Comparison of ENCODE assay signal across 8 cellular contexts in genomic region chr7:20798081-20798693, GRCh38. TPM values are rescaled to one million over a fixed set of nuclear protein-coding genes. Genes with fewer than 3 reads are reported as not detected.
DNase-seq lines count a peak whose midpoint lies in the region; ATAC-seq and TF ChIP-seq lines count a peak whose summit lies in the region.

No MANE protein-coding gene starts in this region.

- H3K9me3 ChIP-seq in right cardiac atrium (ENCODE audit: control insufficient read depth, low read length) (peaks cover under 1% of the 10 kb centered on the region), smooth muscle cell (replicated peaks; ENCODE audit: low read depth) (no peaks in the 10 kb centered on the region)

- no peaks in the 10 kb centered on the region for H3K36me3 ChIP-seq in smooth muscle cell (ENCODE audit: low read depth)

- H3K4me2 ChIP-seq in smooth muscle cell, result peak overlapping the region; percentile 82

- no peak overlapping the region for H3K9ac ChIP-seq in smooth muscle cell (ENCODE audit: low read depth)

- no peak overlapping the region for H3K4me3 Mint-ChIP-seq in activated CD8-positive, alpha-beta memory T cell treated with anti-CD3 and anti-CD28 coated beads, Interleukin-2, amount 10 ng/mL, durations not matched to agents 7 days and 5 days

- H3K27me3 ChIP-seq in right cardiac atrium (ENCODE audit: control insufficient read depth, insufficient read depth) (peaks cover 11% of the 10 kb centered on the region), smooth muscle cell (ENCODE audit: low read depth) (peaks cover 81% of the 10 kb centered on the region)

- no peaks in the 10 kb centered on the region for H3K79me2 ChIP-seq in smooth muscle cell (ENCODE audit: low read depth)

- DNase-seq in AG20443 (ENCODE audit: low spot score) (peak; percentile 91), NCI-H1930 (lab: John Stamatoyannopoulos, UW) (peak; percentile 83 to 86), right cardiac atrium (peak in 2 of 3 donors; percentile 61 to 72), smooth muscle cell (lab: John Stamatoyannopoulos, UW; ENCODE audit: unreplicated experiment) (no peak), inferior parietal cortex (ENCODE audit: extremely low spot score) (no peak)
- no peak for DNase-seq in activated CD8-positive, alpha-beta memory T cell treated with anti-CD3 and anti-CD28 coated beads, Interleukin-2, amount 10 ng/mL, durations not matched to agents 7 days and 5 days

- no peak overlapping the region for H2AFZ ChIP-seq in smooth muscle cell (ENCODE audit: low read depth)

- H3K27ac ChIP-seq in right cardiac atrium (ENCODE audit: low read length) (no peak overlapping the region), smooth muscle cell (ENCODE audit: low read depth) (no peak overlapping the region)

- ATAC-seq in GM18517 (IDR thresholded peaks at IDR 0.05; ENCODE audit: unreplicated experiment) (peak; percentile 75), HG02884 (IDR thresholded peaks at IDR 0.05; ENCODE audit: unreplicated experiment) (peak; percentile 77), right cardiac atrium (peak; percentile 91 to 92)
- peak; percentile 86 for ATAC-seq in activated CD8-positive, alpha-beta memory T cell treated with anti-CD3 and anti-CD28 coated beads, Interleukin-2, amount 10 ng/mL, durations not matched to agents 7 days and 5 days

- intact Hi-C loops in right cardiac atrium (cut with DNase I), result no loop called here

- H3K4me3 ChIP-seq in right cardiac atrium (ENCODE audit: low read length) (peak overlapping the region; percentile 76), smooth muscle cell (peak overlapping the region; percentile 54)

- H3F3A ChIP-seq in smooth muscle cell (ENCODE audit: low read depth), result no peaks in the 10 kb centered on the region

- H3K36me3 Mint-ChIP-seq in activated CD8-positive, alpha-beta memory T cell treated with anti-CD3 and anti-CD28 coated beads, Interleukin-2, amount 10 ng/mL, durations not matched to agents 7 days and 5 days, result no peaks in the 10 kb centered on the region

- peaks cover 58% of the 10 kb centered on the region for H3K27me3 Mint-ChIP-seq in activated CD8-positive, alpha-beta memory T cell treated with anti-CD3 and anti-CD28 coated beads, Interleukin-2, amount 10 ng/mL, durations not matched to agents 7 days and 5 days

- H4K20me1 ChIP-seq in smooth muscle cell (ENCODE audit: low read depth), result no peaks in the 10 kb centered on the region

- H3K4me1 ChIP-seq in right cardiac atrium (ENCODE audit: control insufficient read depth, insufficient read depth, low read length), result peaks cover 2% of the 10 kb centered on the region
- peaks cover 37% of the 10 kb centered on the region for H3K4me1 ChIP-seq in smooth muscle cell (ENCODE audit: low read depth)

- CTCF ChIA-PET in activated CD8-positive, alpha-beta memory T cell treated with anti-CD3 and anti-CD28 coated beads, Interleukin-2, amount 10 ng/mL, durations not matched to agents 7 days and 5 days (lab: Charles Lee), result no interaction called here

- H3K9me3 Mint-ChIP-seq in activated CD8-positive, alpha-beta memory T cell treated with anti-CD3 and anti-CD28 coated beads, Interleukin-2, amount 10 ng/mL, durations not matched to agents 7 days and 5 days (ENCODE audit: low read depth), result no peaks in the 10 kb centered on the region

- no peak overlapping the region for H3K27ac Mint-ChIP-seq in activated CD8-positive, alpha-beta memory T cell treated with anti-CD3 and anti-CD28 coated beads, Interleukin-2, amount 10 ng/mL, durations not matched to agents 7 days and 5 days

- no peak for TF ChIP-seq CTCF in smooth muscle cell (IDR thresholded peaks at IDR 0.05; ENCODE audit: borderline replicate concordance, insufficient read depth, poor library complexity, severe bottlenecking)

- WGBS in right cardiac atrium, result under 1% methylated on average over 76 of the region's 77 CpGs
- 0% methylated on average over 12 of the region's 77 CpGs for WGBS in smooth muscle cell (ENCODE audit: low lambda C conversion rate)

- H3K4me1 Mint-ChIP-seq in activated CD8-positive, alpha-beta memory T cell treated with anti-CD3 and anti-CD28 coated beads, Interleukin-2, amount 10 ng/mL, durations not matched to agents 7 days and 5 days, result peaks cover 16% of the 10 kb centered on the region

RNA-seq across cellular contexts. Expression of gene SP8, which starts 11.5 kb away (rescaled TPM):
- not detected for total RNA-seq in activated CD8-positive, alpha-beta memory T cell treated with anti-CD3 and anti-CD28 coated beads, Interleukin-2, amount 10 ng/mL, durations not matched to agents 7 days and 5 days
- total RNA-seq in right cardiac atrium (not detected), smooth muscle cell (not detected in 2 replicates)
- polyA plus RNA-seq in right cardiac atrium (not detected), smooth muscle cell (not detected in 2 replicates)

Comparison
In these comparisons a context has a peak if more than half of its experiments do, and no peak if none do; other contexts are left out.
1. DNase-seq: peak in AG20443 (single experiment), NCI-H1930 (2 of 2) and right cardiac atrium (2 of 3); none in activated CD8-positive, alpha-beta memory T cell treated with anti-CD3 and anti-CD28 coated beads, Interleukin-2, amount 10 ng/mL, durations not matched to agents 7 days and 5 days (single experiment), smooth muscle cell (single experiment) and inferior parietal cortex (single experiment).
2. Peak in every context shown above with its lines, with median percentiles within 50 percentile points of each other: ATAC-seq.